18 cellular contexts compared by ENCODE assay signal in genomic region chr3:10935028-10935427, GRCh38. TPM values are rescaled to one million over a fixed set of nuclear protein-coding genes. Genes with fewer than 3 reads are reported as not detected.
DNase-seq lines count a peak whose midpoint lies in the region; TF ChIP-seq lines count a peak whose summit lies in the region.
"Had no signal": no experiment of that assay in that cellular context is flagged by ENCODE, and none has a peak within 500 bp of the region (broad histone marks: within the 10 kb centered on the region; RNA-seq: fewer than 3 reads in every experiment).

No MANE protein-coding gene starts in this region.

- DNase-seq in CD14-positive monocyte (ENCODE audit: low spot score) (peak; percentile 34), NT2/D1 (ENCODE audit: low read depth, low spot score) (no peak), posterior vena cava (ENCODE audit: low spot score) (peak; percentile 77), amygdala (lab: John Stamatoyannopoulos, UW) (no peak), NCI-H524 (lab: John Stamatoyannopoulos, UW) (no peak), dedifferentiated amniotic fluid mesenchymal stem cell (ENCODE audit: extremely low spot score) (no peak)
- no peak for DNase-seq in stimulated activated naive CD4-positive, alpha-beta T cell (lab: John Stamatoyannopoulos, UW)
- DNase-seq: C1 segment of cervical spinal cord, DND-41, GDM1, NCI-H1092, NCI-H2081 treated with DMSO at 0.1 percent for 48 hours, NCI-H510A, Right ventricle myocardium superior, SK-N-SH had no signal

- peaks cover 4% of the 10 kb centered on the region for H3K27me3 ChIP-seq in NT2/D1 (ENCODE audit: insufficient read depth, insufficient read length)
- no peaks in the 10 kb centered on the region for H3K27me3 ChIP-seq in esophagus (ENCODE audit: control insufficient read depth in 1 of 2, insufficient read depth in 2 of 2, low read length in 2 of 2)

- H3K36me3 Mint-ChIP-seq in CD14-positive monocyte: no peaks in the 10 kb centered on the region

- WGBS in esophagus, 2 donors: 86 to 90% methylated on average over 12 of the region's 12 CpGs

- no peak overlapping the region for H3K4me3 Mint-ChIP-seq in CD14-positive monocyte

- peaks cover 0 to 8% (median 6%) of the 10 kb centered on the region in 3 donors for H3K27me3 Mint-ChIP-seq in CD14-positive monocyte (ENCODE audit: low read depth in 3 of 3)

- peak overlapping the region; percentile 92 to 94 for H3K27ac ChIP-seq in esophagus (ENCODE audit: low read depth in 2 of 2, low read length in 1 of 2)

- H3K9ac ChIP-seq in NT2/D1 (ENCODE audit: insufficient read length, low read depth): peak overlapping the region; percentile 39
- H3K9ac ChIP-seq: SK-N-SH had no signal

- H3K4me1 Mint-ChIP-seq in CD14-positive monocyte: no peaks in the 10 kb centered on the region

- H3K9me3 Mint-ChIP-seq in CD14-positive monocyte: no peaks in the 10 kb centered on the region

- H3K4me1 ChIP-seq in NT2/D1 (ENCODE audit: insufficient read depth, insufficient read length) (peaks cover 26% of the 10 kb centered on the region), esophagus (ENCODE audit: control insufficient read depth in 2 of 2, insufficient read depth in 2 of 2, low read length in 1 of 2) (peaks cover 2 to 41% of the 10 kb centered on the region in 2 donors)

- H3K4me3 ChIP-seq in NT2/D1 (ENCODE audit: insufficient read length, low read depth) (no peak overlapping the region), esophagus (ENCODE audit: low read depth in 1 of 2, low read length in 2 of 2) (no peak overlapping the region)
- H3K4me3 ChIP-seq: A549 had no signal

- H3K9me3 ChIP-seq in NT2/D1 (ENCODE audit: insufficient read depth, low read length) (no peaks in the 10 kb centered on the region), esophagus (ENCODE audit: control insufficient read depth in 2 of 2, insufficient read depth in 1 of 2, low read depth in 1 of 2, low read length in 1 of 2) (no peaks in the 10 kb centered on the region)
- H3K9me3 ChIP-seq: A549, SK-N-SH had no signal

- intact Hi-C loops in CD14-positive monocyte (cut with micrococcal nuclease): no loop called here
- intact Hi-C loops in posterior vena cava (cut with DNase I): no loop called here

- H3K27ac Mint-ChIP-seq in CD14-positive monocyte: no peak overlapping the region

- no peak for TF ChIP-seq CTCF in CD14-positive monocyte (IDR thresholded peaks at IDR 0.05)

- H3K36me3 ChIP-seq in NT2/D1 (ENCODE audit: insufficient read depth, insufficient read length, low read length) (no peaks in the 10 kb centered on the region), esophagus (ENCODE audit: control insufficient read depth in 2 of 2, insufficient read depth in 2 of 2, low read length in 1 of 2) (no peaks in the 10 kb centered on the region)

RNA-seq across cellular contexts. Expression of gene SLC6A1, which starts 57.5 kb away (rescaled TPM):
- polyA plus RNA-seq in CD14-positive monocyte: not detected
- polyA plus RNA-seq in esophagus: 10 to 100 TPM in 1 of 2 donors, 1 to 10 TPM in 1; 6.9 to 12.7 TPM
- 1 to 10 TPM; 1.2 to 1.3 TPM for total RNA-seq in posterior vena cava
- total RNA-seq: MCF 10A had no signal
- polyA plus RNA-seq: A549, SK-N-SH had no signal

Comparison
In these comparisons a context has a peak if more than half of its experiments do, and no peak if none do; other contexts are left out.
1. DNase-seq: peak in CD14-positive monocyte (single experiment) and posterior vena cava (single experiment); none in NT2/D1 (single experiment), amygdala (0 of 56), NCI-H524 (0 of 2), dedifferentiated amniotic fluid mesenchymal stem cell (single experiment) and stimulated activated naive CD4-positive, alpha-beta T cell (0 of 6).
2. RNA of gene SLC6A1, which starts 57.5 kb away (polyA plus RNA-seq): 6.9 to 12.7 TPM in esophagus; not detected in CD14-positive monocyte; every median in the first group is over 4 times any median in the second.